ENCODE assay signal across 8 cellular contexts in genomic region chr12:55715169-55715764, GRCh38. TPM values are rescaled to one million over a fixed set of nuclear protein-coding genes. Genes with fewer than 3 reads are reported as not detected.
A peak's percentile ranks its signal among the peaks of the same experiment; 100 is the strongest.
DNase-seq lines count a peak whose midpoint lies in the region; ATAC-seq and TF ChIP-seq lines count a peak whose summit lies in the region.

No MANE protein-coding gene starts in this region.

- H4K5ac ChIP-seq in IMR-90 (ENCODE audit: low read depth, low read length): peak overlapping the region; percentile 99

- peak overlapping the region; percentile 78 for H2AK9ac ChIP-seq in IMR-90 (replicated peaks; ENCODE audit: low read depth, low read length, poor library complexity)

- H3K36me3 Mint-ChIP-seq in central memory CD8-positive, alpha-beta T cell (ENCODE audit: insufficient read depth): peaks cover 19% of the 10 kb centered on the region
- no peaks in the 10 kb centered on the region for H3K36me3 Mint-ChIP-seq in naive B cell

- 0 out of 2 replicates have a peak, but pooled peaks cover under 1% of the 10 kb centered on the region for H4K20me1 ChIP-seq in IMR-90 (ENCODE audit: insufficient read depth, low read length)

- H2AK5ac ChIP-seq in IMR-90 (ENCODE audit: low read depth, low read length): peak overlapping the region; percentile 73

- no CpG with 5 or more reads among the region's 7 CpGs for WGBS in IMR-90 (ENCODE audit: extremely low coverage in 2 of 2, insufficient read length in 1 of 2), 2 experiments

- no peaks in the 10 kb centered on the region for H3K36me3 ChIP-seq in IMR-90 (ENCODE audit: control insufficient read depth, insufficient read depth, low read length)

- no peak for TF ChIP-seq RAD21 in IMR-90 (IDR thresholded peaks at IDR 0.05; ENCODE audit: low read length)

- H3K4me1 ChIP-seq in IMR-90 (ENCODE audit: control insufficient read depth, insufficient read depth, low read length): peaks cover 36% of the 10 kb centered on the region

- peaks cover 17 to 50% of the 10 kb centered on the region in 2 experiments for H3K79me1 ChIP-seq in IMR-90 (ENCODE audit: low read depth in 1 of 2, low read length in 2 of 2)

- TF ChIP-seq CTCF in AG10803 (conservative IDR thresholded peaks at IDR 0.05; ENCODE audit: low read length) (no peak), IMR-90 (conservative IDR thresholded peaks at IDR 0.05; ENCODE audit: low read depth, low read length) (no peak)

- DNase-seq in AG10803 (ENCODE audit: low read depth) (no peak), IMR-90 (no peak), naive B cell (no peak), AG08396 (ENCODE audit: low spot score) (no peak), KG1 (lab: John Stamatoyannopoulos, UW) (no peak), SW480 (ENCODE audit: low spot score) (no peak), amygdala (lab: John Stamatoyannopoulos, UW) (no peak)
- DNase-seq in central memory CD8-positive, alpha-beta T cell (ENCODE audit: low spot score in 2 of 2): no peak

- peak overlapping the region; percentile 95 to 98 for H4K8ac ChIP-seq in IMR-90 (ENCODE audit: low read depth in 2 of 2, low read length in 2 of 2)

- peak overlapping the region; percentile 37 for H2BK5ac ChIP-seq in IMR-90 (ENCODE audit: low read depth, low read length, poor library complexity, severe bottlenecking)

- H2BK20ac ChIP-seq in IMR-90 (ENCODE audit: low read depth, low read length): peak overlapping the region; percentile 53

- peak overlapping the region; percentile 95 for H3K27ac Mint-ChIP-seq in central memory CD8-positive, alpha-beta T cell (ENCODE audit: low read depth)
- peak overlapping the region in 5 of 6 donors; percentile 94 to 99 (median 96) for H3K27ac Mint-ChIP-seq in naive B cell

- H3K4me2 ChIP-seq in IMR-90 (ENCODE audit: low read depth, low read length): peak overlapping the region; percentile 94

- H3K14ac ChIP-seq in IMR-90 (replicated peaks; ENCODE audit: low read depth, low read length): peak overlapping the region; percentile 3; the same call in 1 of the 2 replicates

- H3K18ac ChIP-seq in IMR-90 (ENCODE audit: low read depth, low read length): peak overlapping the region; percentile 42

- dilution Hi-C loops in IMR-90 (cut with HindIII; ENCODE audit: low sequenced_read_pairs, unreplicated experiment): no loop called here

- H3K4me3 ChIP-seq in AG10803 (ENCODE audit: low read length) (peak overlapping the region; percentile 88), IMR-90 (ENCODE audit: insufficient read depth, low read depth, low read length) (peak overlapping the region; percentile 78)

- peak overlapping the region; percentile 92 for H2AFZ ChIP-seq in IMR-90 (replicated peaks; ENCODE audit: low read length, poor library complexity)

- H2BK15ac ChIP-seq in IMR-90 (ENCODE audit: low read depth, low read length): peak overlapping the region; percentile 38; the same call in 2 of the 3 replicates

- peak overlapping the region; percentile 21; the same call in 1 of the 2 replicates for H3K23ac ChIP-seq in IMR-90 (ENCODE audit: low read depth, low read length)

- no peaks in the 10 kb centered on the region for H3K9me3 ChIP-seq in IMR-90 (ENCODE audit: control insufficient read depth, insufficient read depth, low read length)

- peaks cover 27% of the 10 kb centered on the region for H3K9me1 ChIP-seq in IMR-90 (ENCODE audit: insufficient read depth, low read length)

- no peak for ATAC-seq in IMR-90 (ENCODE audit: low read depth)
- no peak for ATAC-seq in central memory CD8-positive, alpha-beta T cell (replicated peaks; ENCODE audit: extremely low read depth, poor library complexity, severe bottlenecking)
- ATAC-seq in naive B cell (ENCODE audit: low read depth in 2 of 2): no peak

- H3K4me3 Mint-ChIP-seq in central memory CD8-positive, alpha-beta T cell: peak overlapping the region; percentile 85
- H3K4me3 Mint-ChIP-seq in naive B cell: peak overlapping the region; percentile 88 to 97 (median 96)

- peak overlapping the region; percentile 83 for H3K4ac ChIP-seq in IMR-90 (ENCODE audit: low read depth, low read length)

- H3K27ac ChIP-seq in IMR-90 (ENCODE audit: insufficient read depth, low read length): peak overlapping the region; percentile 84

- no peaks in the 10 kb centered on the region for H3K27me3 Mint-ChIP-seq in central memory CD8-positive, alpha-beta T cell
- no peaks in the 10 kb centered on the region for H3K27me3 Mint-ChIP-seq in naive B cell

- no peaks in the 10 kb centered on the region for H3K27me3 ChIP-seq in IMR-90 (ENCODE audit: control insufficient read depth, insufficient read depth, low read length)

- H2BK120ac ChIP-seq in IMR-90 (ENCODE audit: low read depth, low read length): peak overlapping the region; percentile 81

- no peaks in the 10 kb centered on the region for H3K9me3 Mint-ChIP-seq in central memory CD8-positive, alpha-beta T cell
- no peaks in the 10 kb centered on the region for H3K9me3 Mint-ChIP-seq in naive B cell

- H3K4me1 Mint-ChIP-seq in central memory CD8-positive, alpha-beta T cell: peaks cover 34% of the 10 kb centered on the region
- peaks cover 25 to 43% (median 40%) of the 10 kb centered on the region in 3 donors for H3K4me1 Mint-ChIP-seq in naive B cell

- H3K9ac ChIP-seq in IMR-90 (ENCODE audit: low read depth, low read length): peak overlapping the region; percentile 15; the same call in 1 of the 2 replicates

- intact Hi-C loops in IMR-90 (cut with micrococcal nuclease): no loop called here

- no peak for TF ChIP-seq POLR2A in IMR-90 (IDR thresholded peaks at IDR 0.05; ENCODE audit: low read depth, low read length)

- peak overlapping the region; percentile 27 for H4K91ac ChIP-seq in IMR-90 (ENCODE audit: insufficient read depth, low read depth, low read length)

- in situ Hi-C loops in IMR-90 (cut with MboI; ENCODE audit: low sequenced_read_pairs): no loop called here

- no TSS peak for BruUV-seq in IMR-90 (replicated peaks; lab: Mats Ljungman, UMichigan)

- CTCF ChIA-PET in IMR-90 (lab: Yijun Ruan, JAX): interaction anchor here (0.7 kb wide), 1 partner anchor 1269 kb away, joined by 3 read pairs; no protein-coding TSS in a partner anchor

- peak overlapping the region; percentile 40; the same call in 1 of the 2 replicates for H3K56ac ChIP-seq in IMR-90 (ENCODE audit: extremely low read depth, insufficient read depth, low read length)

- POLR2A ChIA-PET in IMR-90 (lab: Charles Lee; ENCODE audit: unreplicated experiment): interaction anchor here (0.6 kb wide), 1 partner anchor 13 kb away, joined by 6 read pairs; no protein-coding TSS in a partner anchor

TF ChIP-seq in IMR-90, 13 proteins besides CTCF, POLR2A, EP300 and RAD21:
- TF ChIP-seq RCOR1 (IDR thresholded peaks at IDR 0.05; ENCODE audit: insufficient replicate concordance, low read length) (no peak), NFE2L2 (IDR thresholded peaks at IDR 0.05; ENCODE audit: low read depth, low read length) (no peak)

RNA-seq across cellular contexts. Expression of gene BLOC1S1, which starts 0.6 kb away (rescaled TPM):
- 128 and 158 TPM in 2 replicates for total RNA-seq in IMR-90 (2012; rRNA removed)
- polyA plus RNA-seq in IMR-90 (2012; rRNA removed): 280 and 285 TPM in 2 replicates
- 332 and 427 TPM in 2 replicates for polyA plus RNA-seq in IMR-90 (2012; cell fraction: cytosol; rRNA removed)
- polyA plus RNA-seq in IMR-90 (2012; cell fraction: nucleus; rRNA removed; ENCODE audit: low replicate concordance): 75.9 and 113 TPM in 2 replicates
- polyA plus RNA-seq in naive B cell (ENCODE audit: low read depth in 6 of 6): 100 to 1,000 TPM; 152 to 259 (median 180) TPM

RNA-seq across cellular contexts. Expression of gene RDH5, which starts 4.9 kb away (rescaled TPM):
- total RNA-seq in IMR-90 (2012; rRNA removed): 7.3 and 8.9 TPM in 2 replicates
- 18.8 and 21.0 TPM in 2 replicates for polyA plus RNA-seq in IMR-90 (2012; rRNA removed)
- 16.9 and 19.9 TPM in 2 replicates for polyA plus RNA-seq in IMR-90 (2012; cell fraction: cytosol; rRNA removed)
- polyA plus RNA-seq in IMR-90 (2012; cell fraction: nucleus; rRNA removed; ENCODE audit: low replicate concordance): 85.3 and 102 TPM in 2 replicates
- polyA plus RNA-seq in naive B cell (ENCODE audit: low read depth in 6 of 6): 1 to 10 TPM in 3 of 6 donors, under 1 TPM in 2, not detected in 1; 0.61 to 3.1 (median 1.3) TPM

RNA-seq across cellular contexts. Expression of gene ITGA7, which starts 7.6 kb away (rescaled TPM):
- 3.9 and 4.4 TPM in 2 replicates for total RNA-seq in IMR-90 (2012; rRNA removed)
- polyA plus RNA-seq in IMR-90 (2012; rRNA removed) (13.9 and 15.7 TPM in 2 replicates), naive B cell (ENCODE audit: low read depth in 6 of 6) (under 1 TPM in 2 of 6 donors, not detected in 4; 0.14 to 0.36 TPM)
- polyA plus RNA-seq in IMR-90 (2012; cell fraction: cytosol; rRNA removed): 12.1 and 23.0 TPM in 2 replicates
- 89.0 and 117 TPM in 2 replicates for polyA plus RNA-seq in IMR-90 (2012; cell fraction: nucleus; rRNA removed; ENCODE audit: low replicate concordance)

RNA-seq across cellular contexts. Expression of gene CD63, which starts 13.5 kb away (rescaled TPM):
- total RNA-seq in IMR-90 (2012; rRNA removed): 995 and 1,796 TPM in 2 replicates
- polyA plus RNA-seq in IMR-90 (2012; rRNA removed) (1,398 and 1,518 TPM in 2 replicates), naive B cell (ENCODE audit: low read depth in 6 of 6) (100 to 1,000 TPM; 115 to 150 (median 142) TPM)
- 856 and 974 TPM in 2 replicates for polyA plus RNA-seq in IMR-90 (2012; cell fraction: cytosol; rRNA removed)
- polyA plus RNA-seq in IMR-90 (2012; cell fraction: nucleus; rRNA removed; ENCODE audit: low replicate concordance): 173 and 576 TPM in 2 replicates

RNA-seq across cellular contexts. Expression of gene GDF11, which starts 27.7 kb away (rescaled TPM):
- total RNA-seq in IMR-90 (2012; rRNA removed): 2.2 and 2.7 TPM in 2 replicates
- polyA plus RNA-seq in IMR-90 (2012; rRNA removed) (12.9 and 13.6 TPM in 2 replicates), naive B cell (ENCODE audit: low read depth in 6 of 6) (1 to 10 TPM in 3 of 6 donors, under 1 TPM in 3; 0.40 to 1.4 (median 0.83) TPM)
- 5.7 and 15.7 TPM in 2 replicates for polyA plus RNA-seq in IMR-90 (2012; cell fraction: cytosol; rRNA removed)
- polyA plus RNA-seq in IMR-90 (2012; cell fraction: nucleus; rRNA removed; ENCODE audit: low replicate concordance): 5.5 and 10.6 TPM in 2 replicates

Comparison
In these comparisons a context has a peak if more than half of its experiments do, and no peak if none do; other contexts are left out.
1. RNA of gene ITGA7, which starts 7.6 kb away (polyA plus RNA-seq): 12.1 to 117 TPM in IMR-90; 0.14 to 0.36 TPM in naive B cell; every median in the first group is over 4 times any median in the second.